ENCODE assay signal across 23 cellular contexts in genomic region chr1:19306941-19307340, GRCh38. TPM values are rescaled to one million over a fixed set of nuclear protein-coding genes. Genes with fewer than 3 reads are reported as not detected.
DNase-seq lines count a peak whose midpoint lies in the region; ATAC-seq and TF ChIP-seq lines count a peak whose summit lies in the region.
"Had no signal": no experiment of that assay in that cellular context is flagged by ENCODE, and none has a peak within 500 bp of the region (broad histone marks: within the 10 kb centered on the region; RNA-seq: fewer than 3 reads in every experiment).

No MANE protein-coding gene starts in this region.

- H3K4me1 ChIP-seq in RWPE2 (ENCODE audit: insufficient read depth, poor library complexity, severe bottlenecking), result peaks cover 3% of the 10 kb centered on the region
- peaks cover 5 to 6% of the 10 kb centered on the region in 2 donors for H3K4me1 ChIP-seq in naive thymus-derived CD4-positive, alpha-beta T cell (ENCODE audit: control insufficient read depth in 2 of 2, insufficient read depth in 2 of 2, low read length in 2 of 2)
- H3K4me1 ChIP-seq: BE2C had no signal

- no peak for TF ChIP-seq CTCF in RWPE2 (IDR thresholded peaks at IDR 0.05; ENCODE audit: poor library complexity, severe bottlenecking)

- no peak overlapping the region for H3K27ac Mint-ChIP-seq in activated CD8-positive, alpha-beta memory T cell treated with anti-CD3 and anti-CD28 coated beads, Interleukin-2, amount 10 ng/mL, durations not matched to agents 7 days and 5 days
- peak overlapping the region; percentile 13 for H3K27ac Mint-ChIP-seq in activated naive CD8-positive, alpha-beta T cell treated with anti-CD3 and anti-CD28 coated beads for 36 hours
- no peak overlapping the region for H3K27ac Mint-ChIP-seq in activated naive CD8-positive, alpha-beta T cell treated with anti-CD3 and anti-CD28 coated beads, Interleukin-2, amount 50 U/mL, for 24 hours
- H3K27ac Mint-ChIP-seq in naive thymus-derived CD4-positive, alpha-beta T cell, result no peak overlapping the region

- H3K36me3 ChIP-seq in RWPE2 (ENCODE audit: low read depth), result peaks cover 39% of the 10 kb centered on the region
- peaks cover 5 to 59% (median 8%) of the 10 kb centered on the region in 3 experiments for H3K36me3 ChIP-seq in naive thymus-derived CD4-positive, alpha-beta T cell (ENCODE audit: control insufficient read depth in 2 of 3, insufficient read depth in 3 of 3, low read length in 3 of 3)
- H3K36me3 ChIP-seq: BE2C had no signal

- CTCF ChIA-PET in activated CD8-positive, alpha-beta memory T cell treated with anti-CD3 and anti-CD28 coated beads, Interleukin-2, amount 10 ng/mL, durations not matched to agents 7 days and 5 days (lab: Charles Lee), result no interaction called here
- CTCF ChIA-PET in naive thymus-derived CD4-positive, alpha-beta T cell (lab: Charles Lee), result no interaction called here

- H3K4me1 Mint-ChIP-seq in activated CD8-positive, alpha-beta memory T cell treated with anti-CD3 and anti-CD28 coated beads, Interleukin-2, amount 10 ng/mL, durations not matched to agents 7 days and 5 days, result peaks cover 11% of the 10 kb centered on the region
- peaks cover 9% of the 10 kb centered on the region for H3K4me1 Mint-ChIP-seq in activated naive CD8-positive, alpha-beta T cell treated with anti-CD3 and anti-CD28 coated beads for 36 hours
- H3K4me1 Mint-ChIP-seq in activated naive CD8-positive, alpha-beta T cell treated with anti-CD3 and anti-CD28 coated beads, Interleukin-2, amount 50 U/mL, for 24 hours, result peaks cover 12% of the 10 kb centered on the region
- H3K4me1 Mint-ChIP-seq in naive thymus-derived CD4-positive, alpha-beta T cell, result peaks cover 13 to 33% (median 24%) of the 10 kb centered on the region in 7 donors

- no peaks in the 10 kb centered on the region for H3K27me3 ChIP-seq in RWPE2 (ENCODE audit: insufficient read depth, poor library complexity, severe bottlenecking)
- H3K27me3 ChIP-seq in naive thymus-derived CD4-positive, alpha-beta T cell (ENCODE audit: control insufficient read depth in 2 of 2, insufficient read depth in 2 of 2, low read length in 2 of 2), result no peaks in the 10 kb centered on the region
- H3K27me3 ChIP-seq: BE2C; BLaER1 treated with 17β-estradiol and CSF1 and Interleukin-3, amounts not matched to agents 10 nM and 100 nM had no signal

- no peaks in the 10 kb centered on the region for H3K27me3 Mint-ChIP-seq in activated CD8-positive, alpha-beta memory T cell treated with anti-CD3 and anti-CD28 coated beads, Interleukin-2, amount 10 ng/mL, durations not matched to agents 7 days and 5 days
- H3K27me3 Mint-ChIP-seq in activated naive CD8-positive, alpha-beta T cell treated with anti-CD3 and anti-CD28 coated beads for 36 hours, result no peaks in the 10 kb centered on the region
- H3K27me3 Mint-ChIP-seq in activated naive CD8-positive, alpha-beta T cell treated with anti-CD3 and anti-CD28 coated beads, Interleukin-2, amount 50 U/mL, for 24 hours, result no peaks in the 10 kb centered on the region
- H3K27me3 Mint-ChIP-seq in naive thymus-derived CD4-positive, alpha-beta T cell, result no peaks in the 10 kb centered on the region
- H3K27me3 Mint-ChIP-seq: CD4-positive, alpha-beta memory T cell had no signal

- DNase-seq in activated CD8-positive, alpha-beta memory T cell treated with anti-CD3 and anti-CD28 coated beads, Interleukin-2, amount 50 U/mL, for 48 hours, result peak; percentile 44
- DNase-seq in activated CD8-positive, alpha-beta memory T cell treated with anti-CD3 and anti-CD28 coated beads, Interleukin-2, amount 10 ng/mL, durations not matched to agents 7 days and 5 days, result no peak
- DNase-seq in activated naive CD8-positive, alpha-beta T cell treated with anti-CD3 and anti-CD28 coated beads for 36 hours, result no peak
- no peak for DNase-seq in activated naive CD8-positive, alpha-beta T cell treated with anti-CD3 and anti-CD28 coated beads, Interleukin-2, amount 50 U/mL, for 24 hours
- DNase-seq in RWPE2 (ENCODE audit: low spot score), result peak; percentile 46
- DNase-seq in sciatic nerve (ENCODE audit: low spot score), result peak; percentile 49
- no peak for DNase-seq in naive thymus-derived CD4-positive, alpha-beta T cell
- DNase-seq: 8988T; ACHN; AML-193; BE2C; Calu3; CD4-positive, alpha-beta memory T cell; COR-L47; DMS53; DMS79 treated with DMSO at 0.1 percent for 48 hours; GF-D8; GOT3 had no signal

- H3K27ac ChIP-seq in RWPE2 (ENCODE audit: poor library complexity, severe bottlenecking), result no peak overlapping the region
- no peak overlapping the region for H3K27ac ChIP-seq in naive thymus-derived CD4-positive, alpha-beta T cell (ENCODE audit: low read depth, low read length)
- H3K27ac ChIP-seq: A549; BLaER1 treated with 17β-estradiol and CSF1 and Interleukin-3, amounts not matched to agents 10 nM and 100 nM had no signal

- no peak overlapping the region for H3K4me3 ChIP-seq in RWPE2 (ENCODE audit: severe bottlenecking)
- H3K4me3 ChIP-seq in naive thymus-derived CD4-positive, alpha-beta T cell (ENCODE audit: low read length), result no peak overlapping the region
- H3K4me3 ChIP-seq: A549; BLaER1 treated with 17β-estradiol and CSF1 and Interleukin-3, amounts not matched to agents 10 nM and 100 nM; HAP-1 had no signal

- H3K9me3 Mint-ChIP-seq in activated CD8-positive, alpha-beta memory T cell treated with anti-CD3 and anti-CD28 coated beads, Interleukin-2, amount 10 ng/mL, durations not matched to agents 7 days and 5 days (ENCODE audit: low read depth), result no peaks in the 10 kb centered on the region
- no peaks in the 10 kb centered on the region for H3K9me3 Mint-ChIP-seq in activated naive CD8-positive, alpha-beta T cell treated with anti-CD3 and anti-CD28 coated beads for 36 hours
- H3K9me3 Mint-ChIP-seq in activated naive CD8-positive, alpha-beta T cell treated with anti-CD3 and anti-CD28 coated beads, Interleukin-2, amount 50 U/mL, for 24 hours, result no peaks in the 10 kb centered on the region
- no peaks in the 10 kb centered on the region for H3K9me3 Mint-ChIP-seq in naive thymus-derived CD4-positive, alpha-beta T cell
- H3K9me3 Mint-ChIP-seq: CD4-positive, alpha-beta memory T cell had no signal

- POLR2A ChIA-PET in naive thymus-derived CD4-positive, alpha-beta T cell (lab: Charles Lee), result no interaction called here

- no peaks in the 10 kb centered on the region for H3K9me3 ChIP-seq in RWPE2 (ENCODE audit: severe bottlenecking)
- no peaks in the 10 kb centered on the region for H3K9me3 ChIP-seq in naive thymus-derived CD4-positive, alpha-beta T cell (ENCODE audit: control insufficient read depth in 2 of 3, low read length in 3 of 3)
- H3K9me3 ChIP-seq: A549; BE2C; BLaER1 treated with 17β-estradiol and CSF1 and Interleukin-3, amounts not matched to agents 10 nM and 100 nM; HAP-1 had no signal

- intact Hi-C loops in sciatic nerve (cut with DNase I), result no loop called here
- intact Hi-C loops in naive thymus-derived CD4-positive, alpha-beta T cell (cut with micrococcal nuclease), result no loop called here

- no peak overlapping the region for H3K4me3 Mint-ChIP-seq in activated CD8-positive, alpha-beta memory T cell treated with anti-CD3 and anti-CD28 coated beads, Interleukin-2, amount 10 ng/mL, durations not matched to agents 7 days and 5 days
- no peak overlapping the region for H3K4me3 Mint-ChIP-seq in activated naive CD8-positive, alpha-beta T cell treated with anti-CD3 and anti-CD28 coated beads for 36 hours
- H3K4me3 Mint-ChIP-seq in activated naive CD8-positive, alpha-beta T cell treated with anti-CD3 and anti-CD28 coated beads, Interleukin-2, amount 50 U/mL, for 24 hours, result no peak overlapping the region
- no peak overlapping the region for H3K4me3 Mint-ChIP-seq in naive thymus-derived CD4-positive, alpha-beta T cell
- H3K4me3 Mint-ChIP-seq: CD4-positive, alpha-beta memory T cell had no signal

- no peak for ATAC-seq in activated CD8-positive, alpha-beta memory T cell treated with anti-CD3 and anti-CD28 coated beads, Interleukin-2, amount 10 ng/mL, durations not matched to agents 7 days and 5 days
- ATAC-seq in activated naive CD8-positive, alpha-beta T cell treated with anti-CD3 and anti-CD28 coated beads, Interleukin-2, amount 50 U/mL, for 24 hours, result no peak
- no peak for ATAC-seq in RWPE2 (ENCODE audit: low read depth)
- ATAC-seq in sciatic nerve, result no peak
- no peak for ATAC-seq in naive thymus-derived CD4-positive, alpha-beta T cell
- ATAC-seq in HG02870 (IDR thresholded peaks at IDR 0.05; ENCODE audit: unreplicated experiment), result no peak
- ATAC-seq: A549 had no signal

- peaks cover 18% of the 10 kb centered on the region for H3K36me3 Mint-ChIP-seq in activated CD8-positive, alpha-beta memory T cell treated with anti-CD3 and anti-CD28 coated beads, Interleukin-2, amount 10 ng/mL, durations not matched to agents 7 days and 5 days
- H3K36me3 Mint-ChIP-seq in activated naive CD8-positive, alpha-beta T cell treated with anti-CD3 and anti-CD28 coated beads for 36 hours, result peaks cover 16% of the 10 kb centered on the region
- peaks cover 31% of the 10 kb centered on the region for H3K36me3 Mint-ChIP-seq in activated naive CD8-positive, alpha-beta T cell treated with anti-CD3 and anti-CD28 coated beads, Interleukin-2, amount 50 U/mL, for 24 hours (ENCODE audit: low read depth)
- peaks cover 16 to 53% (median 25%) of the 10 kb centered on the region in 5 donors for H3K36me3 Mint-ChIP-seq in naive thymus-derived CD4-positive, alpha-beta T cell

RNA-seq across cellular contexts. Expression of gene AKR7A2, which starts 5.0 kb away (rescaled TPM):
- total RNA-seq in activated CD8-positive, alpha-beta memory T cell treated with anti-CD3 and anti-CD28 coated beads, Interleukin-2, amount 10 ng/mL, durations not matched to agents 7 days and 5 days, result 10 to 100 TPM; 47.4 to 48.0 TPM
- total RNA-seq in activated naive CD8-positive, alpha-beta T cell treated with anti-CD3 and anti-CD28 coated beads for 36 hours, result 10 to 100 TPM; 37.4 to 43.0 TPM
- total RNA-seq in sciatic nerve, result 35.8 TPM
- 10 to 100 TPM; 15.7 to 33.9 (median 25.2) TPM for total RNA-seq in naive thymus-derived CD4-positive, alpha-beta T cell
- polyA plus RNA-seq in naive thymus-derived CD4-positive, alpha-beta T cell, result 100 to 1,000 TPM; 108 to 115 TPM

RNA-seq across cellular contexts. Expression of gene SLC66A1, which starts 5.2 kb away (rescaled TPM):
- total RNA-seq in activated CD8-positive, alpha-beta memory T cell treated with anti-CD3 and anti-CD28 coated beads, Interleukin-2, amount 10 ng/mL, durations not matched to agents 7 days and 5 days, result 1 to 10 TPM; 8.0 to 8.6 TPM
- 1 to 10 TPM; 6.5 to 6.8 TPM for total RNA-seq in activated naive CD8-positive, alpha-beta T cell treated with anti-CD3 and anti-CD28 coated beads for 36 hours
- 10.8 TPM for total RNA-seq in sciatic nerve
- total RNA-seq in naive thymus-derived CD4-positive, alpha-beta T cell, result 1 to 10 TPM; 3.8 to 8.4 (median 7.2) TPM
- polyA plus RNA-seq in naive thymus-derived CD4-positive, alpha-beta T cell, result 1 to 10 TPM; 1.3 to 5.4 TPM

RNA-seq across cellular contexts. Expression of gene AKR7A3, which starts 18.4 kb away (rescaled TPM):
- under 1 TPM; 0.33 to 0.93 TPM for total RNA-seq in activated CD8-positive, alpha-beta memory T cell treated with anti-CD3 and anti-CD28 coated beads, Interleukin-2, amount 10 ng/mL, durations not matched to agents 7 days and 5 days
- under 1 TPM; 0.37 to 0.52 TPM for total RNA-seq in activated naive CD8-positive, alpha-beta T cell treated with anti-CD3 and anti-CD28 coated beads for 36 hours
- total RNA-seq in sciatic nerve, result 1.6 TPM
- total RNA-seq in naive thymus-derived CD4-positive, alpha-beta T cell, result 1 to 10 TPM; 1.0 to 2.8 (median 1.2) TPM
- not detected for polyA plus RNA-seq in naive thymus-derived CD4-positive, alpha-beta T cell
- total RNA-seq: G401 had no signal
- polyA plus RNA-seq: CD4-positive, alpha-beta memory T cell had no signal

RNA-seq across cellular contexts. Expression of gene MRTO4, which starts 55.3 kb away (rescaled TPM):
- total RNA-seq in activated CD8-positive, alpha-beta memory T cell treated with anti-CD3 and anti-CD28 coated beads, Interleukin-2, amount 10 ng/mL, durations not matched to agents 7 days and 5 days, result 10 to 100 TPM; 36.2 to 59.3 TPM
- total RNA-seq in activated naive CD8-positive, alpha-beta T cell treated with anti-CD3 and anti-CD28 coated beads for 36 hours, result 100 to 1,000 TPM; 137 to 149 TPM
- total RNA-seq in sciatic nerve, result 13.1 TPM
- total RNA-seq in naive thymus-derived CD4-positive, alpha-beta T cell, result 10 to 100 TPM; 17.1 to 42.3 (median 22.4) TPM
- 10 to 100 TPM; 27.1 to 29.0 TPM for polyA plus RNA-seq in naive thymus-derived CD4-positive, alpha-beta T cell

RNA-seq across cellular contexts. Expression of gene EMC1, which starts 55.6 kb away (rescaled TPM):
- total RNA-seq in activated CD8-positive, alpha-beta memory T cell treated with anti-CD3 and anti-CD28 coated beads, Interleukin-2, amount 10 ng/mL, durations not matched to agents 7 days and 5 days, result 10 to 100 TPM; 31.5 to 49.0 TPM
- 10 to 100 TPM; 49.9 to 53.8 TPM for total RNA-seq in activated naive CD8-positive, alpha-beta T cell treated with anti-CD3 and anti-CD28 coated beads for 36 hours
- total RNA-seq in sciatic nerve, result 37.8 TPM
- total RNA-seq in naive thymus-derived CD4-positive, alpha-beta T cell, result 10 to 100 TPM; 29.8 to 43.7 (median 37.1) TPM
- polyA plus RNA-seq in naive thymus-derived CD4-positive, alpha-beta T cell, result 10 to 100 TPM; 18.6 to 25.6 TPM

Comparison
In these comparisons a context has a peak if more than half of its experiments do, and no peak if none do; other contexts are left out.
1. DNase-seq: peak in activated CD8-positive, alpha-beta memory T cell treated with anti-CD3 and anti-CD28 coated beads, Interleukin-2, amount 50 U/mL, for 48 hours (single experiment), RWPE2 (single experiment) and sciatic nerve (single experiment); none in activated CD8-positive, alpha-beta memory T cell treated with anti-CD3 and anti-CD28 coated beads, Interleukin-2, amount 10 ng/mL, durations not matched to agents 7 days and 5 days (single experiment), activated naive CD8-positive, alpha-beta T cell treated with anti-CD3 and anti-CD28 coated beads for 36 hours (single experiment), activated naive CD8-positive, alpha-beta T cell treated with anti-CD3 and anti-CD28 coated beads, Interleukin-2, amount 50 U/mL, for 24 hours (single experiment) and naive thymus-derived CD4-positive, alpha-beta T cell (0 of 9).